ENCODE assay signal across 22 cellular contexts in genomic region chr9:91246842-91247241, GRCh38.
DNase-seq lines count a peak whose midpoint lies in the region; ATAC-seq and TF ChIP-seq lines count a peak whose summit lies in the region.
"Had no signal": no experiment of that assay in that cellular context is flagged by ENCODE, and none has a peak within 500 bp of the region (broad histone marks: within the 10 kb centered on the region; RNA-seq: fewer than 3 reads in every experiment).

No MANE protein-coding gene starts in this region.

- no peaks in the 10 kb centered on the region for H3K36me3 ChIP-seq in gastrocnemius medialis
- H3K36me3 ChIP-seq: pancreas, tibial artery had no signal

- H3K4me1 Mint-ChIP-seq in T-helper 2 cell treated with Interferon-gamma antibody and Interleukin-4, amounts not matched to agents 5 μg/mL and 100 μg/mL, for 36 hours (ENCODE audit: low read depth), result peaks cover 51% of the 10 kb centered on the region

- no peak overlapping the region for H3K4me3 ChIP-seq in gastrocnemius medialis
- H3K4me3 ChIP-seq: pancreas, tibial artery had no signal

- TF ChIP-seq CTCF in gastrocnemius medialis (IDR thresholded peaks at IDR 0.05 in 4 of 5, conservative IDR thresholded peaks at IDR 0.05 in 1 of 5), result no peak

- peak overlapping the region; percentile 20 for H3K27ac ChIP-seq in caudate nucleus (ENCODE audit: low read depth, low read length)
- peak overlapping the region; percentile 7 to 19 (median 14) for H3K27ac ChIP-seq in gastrocnemius medialis
- H3K27ac ChIP-seq: 22Rv1, C4-2B, pancreas, tibial artery had no signal

- in situ Hi-C loops in gastrocnemius medialis (cut with MboI; ENCODE audit: low sequenced_read_pairs in 4 of 4), result no loop called here

- peaks cover 23 to 66% of the 10 kb centered on the region in 2 donors for H3K4me1 ChIP-seq in gastrocnemius medialis
- H3K4me1 ChIP-seq: pancreas, tibial artery had no signal

- peak overlapping the region; percentile 7 for H3K4me3 Mint-ChIP-seq in T-helper 2 cell treated with Interferon-gamma antibody and Interleukin-4, amounts not matched to agents 5 μg/mL and 100 μg/mL, for 36 hours
- H3K4me3 Mint-ChIP-seq: activated CD4-positive, alpha-beta memory T cell treated with anti-CD3 and anti-CD28 coated beads, Interleukin-2, amount 10 ng/mL, durations not matched to agents 7 days and 5 days; activated naive CD8-positive, alpha-beta T cell treated with anti-CD3 and anti-CD28 coated beads for 36 hours; activated T-cell treated with anti-CD3 and anti-CD28 coated beads, Interleukin-2, amount 50 U/mL, for 4 hours had no signal

- no peaks in the 10 kb centered on the region for H3K9me3 ChIP-seq in gastrocnemius medialis
- H3K9me3 ChIP-seq: pancreas, tibial artery had no signal

- H3K27me3 Mint-ChIP-seq in T-helper 2 cell treated with Interferon-gamma antibody and Interleukin-4, amounts not matched to agents 5 μg/mL and 100 μg/mL, for 36 hours (ENCODE audit: low read depth), result no peaks in the 10 kb centered on the region
- H3K27me3 Mint-ChIP-seq: activated CD4-positive, alpha-beta memory T cell treated with anti-CD3 and anti-CD28 coated beads, Interleukin-2, amount 10 ng/mL, durations not matched to agents 7 days and 5 days; activated naive CD8-positive, alpha-beta T cell treated with anti-CD3 and anti-CD28 coated beads for 36 hours had no signal

- intact Hi-C loops in gastrocnemius medialis (cut with DNase I; ENCODE audit: low total_unique reads), result no loop called here

- no peaks in the 10 kb centered on the region for H3K9me3 Mint-ChIP-seq in T-helper 2 cell treated with Interferon-gamma antibody and Interleukin-4, amounts not matched to agents 5 μg/mL and 100 μg/mL, for 36 hours
- H3K9me3 Mint-ChIP-seq: activated CD4-positive, alpha-beta memory T cell treated with anti-CD3 and anti-CD28 coated beads, Interleukin-2, amount 10 ng/mL, durations not matched to agents 7 days and 5 days; activated naive CD8-positive, alpha-beta T cell treated with anti-CD3 and anti-CD28 coated beads for 36 hours; activated T-cell treated with anti-CD3 and anti-CD28 coated beads, Interleukin-2, amount 50 U/mL, for 4 hours had no signal

- H3K36me3 Mint-ChIP-seq in T-helper 2 cell treated with Interferon-gamma antibody and Interleukin-4, amounts not matched to agents 5 μg/mL and 100 μg/mL, for 36 hours (ENCODE audit: low read depth), result peaks cover 16% of the 10 kb centered on the region

- DNase-seq in T-helper 2 cell treated with Interferon-gamma antibody and Interleukin-4, amounts not matched to agents 5 μg/mL and 100 μg/mL, for 36 hours (ENCODE audit: low spot score), result no peak
- DNase-seq in T-helper 2 cell, result no peak
- peak in 25 of 61 donors; percentile 4 to 72 (median 29) for DNase-seq in caudate nucleus (lab: John Stamatoyannopoulos, UW)
- DNase-seq in iris pigment epithelial cell (ENCODE audit: low read depth), result peak; percentile 33
- peak in 1 of 2 donors; percentile 66 for DNase-seq in gastrocnemius medialis
- no peak for DNase-seq in mesenteric fat pad (ENCODE audit: low spot score)
- DNase-seq in pons (ENCODE audit: low spot score), result no peak
- DNase-seq: activated CD4-positive, alpha-beta memory T cell treated with anti-CD3 and anti-CD28 coated beads, Interleukin-2, amount 10 ng/mL, durations not matched to agents 7 days and 5 days; activated naive CD8-positive, alpha-beta T cell treated with anti-CD3 and anti-CD28 coated beads for 36 hours; activated T-cell treated with anti-CD3 and anti-CD28 coated beads, Interleukin-2, amount 50 U/mL, for 4 hours; DMS153; effector memory CD4-positive, alpha-beta T cell; kidney glomerular epithelial cell; NCI-H1694 treated with DMSO at 0.1 percent for 48 hours; NCI-H446 treated with DMSO at 0.1 percent for 48 hours; pancreas; RPMI8226; stimulated activated CD4-positive, alpha-beta T cell treated with anti-CD3 and anti-CD28 coated beads, Interleukin-12 subunit alpha, Interleukin-12 subunit beta, amount 100 ng/mL, for 4 hours; tibial artery had no signal

- ATAC-seq in gastrocnemius medialis (peak; percentile 16 to 47), GM19023 (IDR thresholded peaks at IDR 0.05; ENCODE audit: unreplicated experiment) (no peak)
- ATAC-seq: activated T-cell treated with anti-CD3 and anti-CD28 coated beads, Interleukin-2, amount 50 U/mL, for 4 hours had no signal

- no peak for TF ChIP-seq POLR2A in gastrocnemius medialis (IDR thresholded peaks at IDR 0.05)

- H3K27ac Mint-ChIP-seq in T-helper 2 cell treated with Interferon-gamma antibody and Interleukin-4, amounts not matched to agents 5 μg/mL and 100 μg/mL, for 36 hours, result peak overlapping the region; percentile 62
- H3K27ac Mint-ChIP-seq: activated naive CD8-positive, alpha-beta T cell treated with anti-CD3 and anti-CD28 coated beads for 36 hours had no signal

- no peaks in the 10 kb centered on the region for H3K27me3 ChIP-seq in gastrocnemius medialis
- H3K27me3 ChIP-seq: pancreas, tibial artery had no signal
